ENCODE assay signal across 14 cellular contexts in genomic region chr12:122086088-122086487, GRCh38. TPM values are rescaled to one million over a fixed set of nuclear protein-coding genes. Genes with fewer than 3 reads are reported as not detected.
DNase-seq lines count a peak whose midpoint lies in the region; ATAC-seq lines count a peak whose summit lies in the region.
"Had no signal": no experiment of that assay in that cellular context is flagged by ENCODE, and none has a peak within 500 bp of the region (broad histone marks: within the 10 kb centered on the region; RNA-seq: fewer than 3 reads in every experiment).

No MANE protein-coding gene starts in this region.

- peaks cover 0 to 6% (median 0%) of the 10 kb centered on the region in 3 experiments for H3K36me3 ChIP-seq in naive thymus-derived CD4-positive, alpha-beta T cell (ENCODE audit: control insufficient read depth in 2 of 3, insufficient read depth in 3 of 3, low read length in 3 of 3)
- peaks cover 20% of the 10 kb centered on the region for H3K36me3 ChIP-seq in thymus (ENCODE audit: control insufficient read depth, insufficient read depth)

- POLR2A ChIA-PET in activated CD8-positive, alpha-beta T cell treated with anti-CD3 and anti-CD28 coated beads, Interleukin-2, amount 10 ng/mL, durations not matched to agents 7 days and 5 days (lab: Charles Lee) = interaction anchor here (0.6 to 2.0 kb wide), 3 partner anchors 10 to 459 kb away, joined by 3 to 6 read pairs (median 4); no protein-coding TSS in a partner anchor
- POLR2A ChIA-PET in naive thymus-derived CD4-positive, alpha-beta T cell (lab: Charles Lee) = interaction anchor here (0.9 to 8.7 kb wide), 3 partner anchors 13 to 1342 kb away, joined by 3 to 95 read pairs (median 6); no protein-coding TSS in a partner anchor

- CTCF ChIA-PET in activated CD8-positive, alpha-beta T cell treated with anti-CD3 and anti-CD28 coated beads, Interleukin-2, amount 10 ng/mL, durations not matched to agents 7 days and 5 days (lab: Charles Lee) = interaction anchor here (0.9 to 4.3 kb wide), 6 partner anchors 12 to 37 kb away, joined by 3 to 29 read pairs (median 8); no protein-coding TSS in a partner anchor
- CTCF ChIA-PET in naive thymus-derived CD4-positive, alpha-beta T cell (lab: Charles Lee) = interaction anchor here (0.5 to 1.8 kb wide), 4 partner anchors 10 to 32 kb away, joined by 3 to 8 read pairs (median 4); no protein-coding TSS in a partner anchor

- intact Hi-C loops in Right ventricle myocardium superior (cut with DNase I) (no loop called here), left ventricle myocardium superior (cut with micrococcal nuclease) (no loop called here)
- intact Hi-C loops in naive thymus-derived CD4-positive, alpha-beta T cell (cut with micrococcal nuclease) = loop anchor here in 1 of 2 donors (10.0 kb wide), 1 partner anchor 879 kb away; the partner anchor contains the start of gene ABCB9

- peak overlapping the region; percentile 90 for H3K27ac Mint-ChIP-seq in activated CD8-positive, alpha-beta T cell treated with anti-CD3 and anti-CD28 coated beads, Interleukin-2, amount 10 ng/mL, durations not matched to agents 7 days and 5 days
- H3K27ac Mint-ChIP-seq in naive thymus-derived CD4-positive, alpha-beta T cell = peak overlapping the region in 7 of 9 donors; percentile 64 to 96 (median 88)

- no peak for ATAC-seq in Right ventricle myocardium superior (ENCODE audit: poor library complexity)
- ATAC-seq in left ventricle myocardium superior = no peak
- ATAC-seq in activated CD8-positive, alpha-beta T cell treated with anti-CD3 and anti-CD28 coated beads, Interleukin-2, amount 10 ng/mL, durations not matched to agents 7 days and 5 days = peak; percentile 24
- ATAC-seq in naive thymus-derived CD4-positive, alpha-beta T cell = peak; percentile 19
- ATAC-seq in GM19324 (IDR thresholded peaks at IDR 0.05; ENCODE audit: low FRiP score, unreplicated experiment) = no peak
- ATAC-seq in HG03378 (IDR thresholded peaks at IDR 0.05; ENCODE audit: unreplicated experiment) = no peak
- ATAC-seq: left lung had no signal

- no peaks in the 10 kb centered on the region for H3K9me3 Mint-ChIP-seq in activated CD8-positive, alpha-beta T cell treated with anti-CD3 and anti-CD28 coated beads, Interleukin-2, amount 10 ng/mL, durations not matched to agents 7 days and 5 days (ENCODE audit: insufficient read depth)
- no peaks in the 10 kb centered on the region for H3K9me3 Mint-ChIP-seq in naive thymus-derived CD4-positive, alpha-beta T cell

- H3K4me3 ChIP-seq in naive thymus-derived CD4-positive, alpha-beta T cell (ENCODE audit: low read length) = no peak overlapping the region
- no peak overlapping the region for H3K4me3 ChIP-seq in thymus (ENCODE audit: low read length)
- H3K4me3 ChIP-seq: left lung, MG63 had no signal

- H3K27me3 ChIP-seq in naive thymus-derived CD4-positive, alpha-beta T cell (ENCODE audit: control insufficient read depth in 2 of 2, insufficient read depth in 2 of 2, low read length in 2 of 2) = no peaks in the 10 kb centered on the region
- no peaks in the 10 kb centered on the region for H3K27me3 ChIP-seq in thymus (ENCODE audit: control insufficient read depth, insufficient read depth)
- H3K27me3 ChIP-seq: left lung, MG63 had no signal

- 14% methylated on average over 9 of the region's 9 CpGs for WGBS in thymus

- peaks cover 90% of the 10 kb centered on the region for H3K4me1 Mint-ChIP-seq in activated CD8-positive, alpha-beta T cell treated with anti-CD3 and anti-CD28 coated beads, Interleukin-2, amount 10 ng/mL, durations not matched to agents 7 days and 5 days (ENCODE audit: low read depth)
- H3K4me1 Mint-ChIP-seq in naive thymus-derived CD4-positive, alpha-beta T cell = peaks cover 0 to 90% (median 68%) of the 10 kb centered on the region in 7 donors

- H3K9me3 ChIP-seq in naive thymus-derived CD4-positive, alpha-beta T cell (ENCODE audit: control insufficient read depth in 2 of 3, low read length in 3 of 3) = no peaks in the 10 kb centered on the region
- H3K9me3 ChIP-seq in thymus (ENCODE audit: control insufficient read depth) = no peaks in the 10 kb centered on the region
- H3K9me3 ChIP-seq: left lung, MG63 had no signal

- no peaks in the 10 kb centered on the region for H3K27me3 Mint-ChIP-seq in activated CD8-positive, alpha-beta T cell treated with anti-CD3 and anti-CD28 coated beads, Interleukin-2, amount 10 ng/mL, durations not matched to agents 7 days and 5 days (ENCODE audit: low read depth)
- H3K27me3 Mint-ChIP-seq in naive thymus-derived CD4-positive, alpha-beta T cell = no peaks in the 10 kb centered on the region

- peak overlapping the region; percentile 52 for H3K4me3 Mint-ChIP-seq in activated CD8-positive, alpha-beta T cell treated with anti-CD3 and anti-CD28 coated beads, Interleukin-2, amount 10 ng/mL, durations not matched to agents 7 days and 5 days
- peak overlapping the region in 9 of 10 donors; percentile 52 to 92 (median 79) for H3K4me3 Mint-ChIP-seq in naive thymus-derived CD4-positive, alpha-beta T cell

- H3K27ac ChIP-seq in naive thymus-derived CD4-positive, alpha-beta T cell (ENCODE audit: low read depth, low read length) = peak overlapping the region; percentile 39
- peak overlapping the region; percentile 85 for H3K27ac ChIP-seq in thymus (ENCODE audit: low read depth)
- H3K27ac ChIP-seq: left lung had no signal

- peaks cover 13 to 80% of the 10 kb centered on the region in 2 donors for H3K4me1 ChIP-seq in naive thymus-derived CD4-positive, alpha-beta T cell (ENCODE audit: control insufficient read depth in 2 of 2, insufficient read depth in 2 of 2, low read length in 2 of 2)
- H3K4me1 ChIP-seq in thymus (ENCODE audit: control insufficient read depth, insufficient read depth, low read length) = peaks cover 58% of the 10 kb centered on the region

- peaks cover 69% of the 10 kb centered on the region for H3K36me3 Mint-ChIP-seq in activated CD8-positive, alpha-beta T cell treated with anti-CD3 and anti-CD28 coated beads, Interleukin-2, amount 10 ng/mL, durations not matched to agents 7 days and 5 days (ENCODE audit: low read depth)
- peaks cover 8 to 31% (median 12%) of the 10 kb centered on the region in 5 donors for H3K36me3 Mint-ChIP-seq in naive thymus-derived CD4-positive, alpha-beta T cell

- peak; percentile 9 for DNase-seq in Right ventricle myocardium superior
- DNase-seq in left ventricle myocardium superior = no peak
- no peak for DNase-seq in activated CD8-positive, alpha-beta T cell treated with anti-CD3 and anti-CD28 coated beads, Interleukin-2, amount 10 ng/mL, durations not matched to agents 7 days and 5 days
- no peak for DNase-seq in naive thymus-derived CD4-positive, alpha-beta T cell
- no peak for DNase-seq in iPS-NIHi7 (ENCODE audit: extremely low spot score)
- DNase-seq: EL; foreskin fibroblast; MG63; NCI-H2227 treated with DMSO at 0.1 percent for 48 hours; stimulated activated naive CD4-positive, alpha-beta T cell treated with Interleukin-2 at 50 U/mL for 16 hours had no signal

RNA-seq across cellular contexts. Expression of gene MLXIP, which starts 7.5 kb away (rescaled TPM):
- 22.6 TPM for total RNA-seq in Right ventricle myocardium superior
- total RNA-seq in left ventricle myocardium superior = 30.2 TPM
- total RNA-seq in activated CD8-positive, alpha-beta T cell treated with anti-CD3 and anti-CD28 coated beads, Interleukin-2, amount 10 ng/mL, durations not matched to agents 7 days and 5 days = 10 to 100 TPM; 38.8 to 42.7 TPM
- total RNA-seq in naive thymus-derived CD4-positive, alpha-beta T cell = 100 to 1,000 TPM in 4 of 5 experiments, 10 to 100 TPM in 1; 57.0 to 123 (median 115) TPM
- 10 to 100 TPM; 17.4 to 29.8 TPM for polyA plus RNA-seq in naive thymus-derived CD4-positive, alpha-beta T cell
- 31.9 TPM for polyA plus RNA-seq in thymus

Comparison
In these comparisons a context has a peak if more than half of its experiments do, and no peak if none do; other contexts are left out.
1. ATAC-seq: peak in activated CD8-positive, alpha-beta T cell treated with anti-CD3 and anti-CD28 coated beads, Interleukin-2, amount 10 ng/mL, durations not matched to agents 7 days and 5 days (single experiment) and naive thymus-derived CD4-positive, alpha-beta T cell (single experiment); none in Right ventricle myocardium superior (single experiment), left ventricle myocardium superior (single experiment), GM19324 (single experiment) and HG03378 (single experiment).